Comparison of ENCODE assay signal across 1 cellular context in the genomic region with DNA sequence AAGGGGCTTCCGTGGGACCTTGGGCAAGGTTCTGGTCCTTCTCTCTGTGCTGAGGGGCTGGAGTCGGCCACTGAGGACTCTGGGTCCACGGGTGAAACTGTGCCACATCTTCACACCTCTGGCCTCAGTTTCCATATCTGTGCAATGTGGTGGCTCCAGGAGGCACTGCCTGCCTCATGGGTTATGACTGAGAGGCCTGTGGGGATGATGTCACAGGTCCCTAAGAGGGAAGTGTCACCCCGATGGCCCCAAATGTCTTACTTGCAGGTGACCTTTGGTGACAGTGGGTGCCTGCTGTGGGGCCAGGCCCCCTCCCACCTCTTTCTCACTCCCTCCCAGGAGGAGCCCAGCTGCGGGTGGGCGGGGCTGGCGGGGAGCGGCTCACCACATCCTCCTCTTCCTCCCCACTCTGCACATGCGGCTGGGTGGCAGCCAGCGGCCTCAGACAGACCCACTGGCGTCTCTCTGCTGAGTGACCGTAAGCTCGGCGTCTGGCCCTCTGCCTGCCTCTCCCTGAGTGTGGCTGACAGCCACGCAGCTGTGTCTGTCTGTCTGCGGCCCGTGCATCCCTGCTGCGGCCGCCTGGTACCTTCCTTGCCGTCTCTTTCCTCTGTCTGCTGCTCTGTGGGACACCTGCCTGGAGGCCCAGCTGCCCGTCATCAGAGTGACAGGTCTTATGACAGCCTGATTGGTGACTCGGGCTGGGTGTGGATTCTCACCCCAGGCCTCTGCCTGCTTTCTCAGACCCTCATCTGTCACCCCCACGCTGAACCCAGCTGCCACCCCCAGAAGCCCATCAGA.
TF ChIP-seq lines count a peak whose summit lies in the region.

A gene (plus strand): TSS at position 407 of the 801 bp plus-strand sequence. CDS start 27,898 bp downstream, outside the sequence.

TF ChIP-seq in GM12878, 131 proteins besides CTCF, POLR2A, EP300 and RAD21 (continued from another document and continues in another):
- TF ChIP-seq, protein P1, sequence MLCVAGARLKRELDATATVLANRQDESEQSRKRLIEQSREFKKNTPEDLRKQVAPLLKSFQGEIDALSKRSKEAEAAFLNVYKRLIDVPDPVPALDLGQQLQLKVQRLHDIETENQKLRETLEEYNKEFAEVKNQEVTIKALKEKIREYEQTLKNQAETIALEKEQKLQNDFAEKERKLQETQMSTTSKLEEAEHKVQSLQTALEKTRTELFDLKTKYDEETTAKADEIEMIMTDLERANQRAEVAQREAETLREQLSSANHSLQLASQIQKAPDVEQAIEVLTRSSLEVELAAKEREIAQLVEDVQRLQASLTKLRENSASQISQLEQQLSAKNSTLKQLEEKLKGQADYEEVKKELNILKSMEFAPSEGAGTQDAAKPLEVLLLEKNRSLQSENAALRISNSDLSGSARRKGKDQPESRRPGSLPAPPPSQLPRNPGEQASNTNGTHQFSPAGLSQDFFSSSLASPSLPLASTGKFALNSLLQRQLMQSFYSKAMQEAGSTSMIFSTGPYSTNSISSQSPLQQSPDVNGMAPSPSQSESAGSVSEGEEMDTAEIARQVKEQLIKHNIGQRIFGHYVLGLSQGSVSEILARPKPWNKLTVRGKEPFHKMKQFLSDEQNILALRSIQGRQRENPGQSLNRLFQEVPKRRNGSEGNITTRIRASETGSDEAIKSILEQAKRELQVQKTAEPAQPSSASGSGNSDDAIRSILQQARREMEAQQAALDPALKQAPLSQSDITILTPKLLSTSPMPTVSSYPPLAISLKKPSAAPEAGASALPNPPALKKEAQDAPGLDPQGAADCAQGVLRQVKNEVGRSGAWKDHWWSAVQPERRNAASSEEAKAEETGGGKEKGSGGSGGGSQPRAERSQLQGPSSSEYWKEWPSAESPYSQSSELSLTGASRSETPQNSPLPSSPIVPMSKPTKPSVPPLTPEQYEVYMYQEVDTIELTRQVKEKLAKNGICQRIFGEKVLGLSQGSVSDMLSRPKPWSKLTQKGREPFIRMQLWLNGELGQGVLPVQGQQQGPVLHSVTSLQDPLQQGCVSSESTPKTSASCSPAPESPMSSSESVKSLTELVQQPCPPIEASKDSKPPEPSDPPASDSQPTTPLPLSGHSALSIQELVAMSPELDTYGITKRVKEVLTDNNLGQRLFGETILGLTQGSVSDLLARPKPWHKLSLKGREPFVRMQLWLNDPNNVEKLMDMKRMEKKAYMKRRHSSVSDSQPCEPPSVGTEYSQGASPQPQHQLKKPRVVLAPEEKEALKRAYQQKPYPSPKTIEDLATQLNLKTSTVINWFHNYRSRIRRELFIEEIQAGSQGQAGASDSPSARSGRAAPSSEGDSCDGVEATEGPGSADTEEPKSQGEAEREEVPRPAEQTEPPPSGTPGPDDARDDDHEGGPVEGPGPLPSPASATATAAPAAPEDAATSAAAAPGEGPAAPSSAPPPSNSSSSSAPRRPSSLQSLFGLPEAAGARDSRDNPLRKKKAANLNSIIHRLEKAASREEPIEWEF (IDR thresholded peaks at IDR 0.05; ENCODE audit: insufficient replicate concordance, low read depth, low read length): no peak
- no peak for TF ChIP-seq SIX5 (IDR thresholded peaks at IDR 0.05; ENCODE audit: low read depth, low read length, severe bottlenecking)
- peak; percentile 59; the same call in 1 of the 2 replicates for TF ChIP-seq NR2C1 (IDR thresholded peaks at IDR 0.05)
- TF ChIP-seq MEF2A (IDR thresholded peaks at IDR 0.05; ENCODE audit: insufficient read depth, low read depth, low read length): peak; percentile 69; the same call in 1 of the 2 replicates
- TF ChIP-seq MTA2 (IDR thresholded peaks at IDR 0.05; ENCODE audit: low read depth): peak; percentile 76
- peak; percentile 20 for TF ChIP-seq KLF5 (IDR thresholded peaks at IDR 0.05; ENCODE audit: partially characterized antibody)
- TF ChIP-seq, protein P2, sequence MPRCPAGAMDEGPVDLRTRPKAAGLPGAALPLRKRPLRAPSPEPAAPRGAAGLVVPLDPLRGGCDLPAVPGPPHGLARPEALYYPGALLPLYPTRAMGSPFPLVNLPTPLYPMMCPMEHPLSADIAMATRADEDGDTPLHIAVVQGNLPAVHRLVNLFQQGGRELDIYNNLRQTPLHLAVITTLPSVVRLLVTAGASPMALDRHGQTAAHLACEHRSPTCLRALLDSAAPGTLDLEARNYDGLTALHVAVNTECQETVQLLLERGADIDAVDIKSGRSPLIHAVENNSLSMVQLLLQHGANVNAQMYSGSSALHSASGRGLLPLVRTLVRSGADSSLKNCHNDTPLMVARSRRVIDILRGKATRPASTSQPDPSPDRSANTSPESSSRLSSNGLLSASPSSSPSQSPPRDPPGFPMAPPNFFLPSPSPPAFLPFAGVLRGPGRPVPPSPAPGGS (IDR thresholded peaks at IDR 0.05; ENCODE audit: borderline replicate concordance, insufficient read depth, low read depth, low read length, poor library complexity, severe bottlenecking): peak; percentile 69
- TF ChIP-seq BHLHE40 (IDR thresholded peaks at IDR 0.05; ENCODE audit: borderline replicate concordance in 1 of 2, low read depth in 2 of 2, low read length in 1 of 2): peak; percentile 91 to 97
- TF ChIP-seq RCOR1 (conservative IDR thresholded peaks at IDR 0.05; ENCODE audit: low read depth, low read length): no peak
- TF ChIP-seq SPI1 (IDR thresholded peaks at IDR 0.05; ENCODE audit: borderline replicate concordance, insufficient read depth, low read depth, low read length): peak; percentile 74
- peak; percentile 8 to 75 for TF ChIP-seq EGR1 (IDR thresholded peaks at IDR 0.05; ENCODE audit: borderline replicate concordance in 1 of 2, low read depth in 2 of 2, low read length in 2 of 2)
- TF ChIP-seq, protein P3, sequence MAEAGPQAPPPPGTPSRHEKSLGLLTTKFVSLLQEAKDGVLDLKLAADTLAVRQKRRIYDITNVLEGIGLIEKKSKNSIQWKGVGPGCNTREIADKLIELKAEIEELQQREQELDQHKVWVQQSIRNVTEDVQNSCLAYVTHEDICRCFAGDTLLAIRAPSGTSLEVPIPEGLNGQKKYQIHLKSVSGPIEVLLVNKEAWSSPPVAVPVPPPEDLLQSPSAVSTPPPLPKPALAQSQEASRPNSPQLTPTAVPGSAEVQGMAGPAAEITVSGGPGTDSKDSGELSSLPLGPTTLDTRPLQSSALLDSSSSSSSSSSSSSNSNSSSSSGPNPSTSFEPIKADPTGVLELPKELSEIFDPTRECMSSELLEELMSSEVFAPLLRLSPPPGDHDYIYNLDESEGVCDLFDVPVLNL (IDR thresholded peaks at IDR 0.05; ENCODE audit: low read depth, low read length): no peak
- TF ChIP-seq TARDBP (IDR thresholded peaks at IDR 0.05; ENCODE audit: borderline replicate concordance): 0 out of 2 replicates have a peak, but pooled peaks have one; percentile 41
- TF ChIP-seq SP1 (IDR thresholded peaks at IDR 0.05; ENCODE audit: low read depth, low read length): no peak
- TF ChIP-seq, protein P4, sequence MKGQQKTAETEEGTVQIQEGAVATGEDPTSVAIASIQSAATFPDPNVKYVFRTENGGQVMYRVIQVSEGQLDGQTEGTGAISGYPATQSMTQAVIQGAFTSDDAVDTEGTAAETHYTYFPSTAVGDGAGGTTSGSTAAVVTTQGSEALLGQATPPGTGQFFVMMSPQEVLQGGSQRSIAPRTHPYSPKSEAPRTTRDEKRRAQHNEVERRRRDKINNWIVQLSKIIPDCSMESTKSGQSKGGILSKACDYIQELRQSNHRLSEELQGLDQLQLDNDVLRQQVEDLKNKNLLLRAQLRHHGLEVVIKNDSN (IDR thresholded peaks at IDR 0.05; ENCODE audit: borderline replicate concordance, extremely low read length, insufficient read depth, low read depth, low read length): no peak
- TF ChIP-seq, protein P5, sequence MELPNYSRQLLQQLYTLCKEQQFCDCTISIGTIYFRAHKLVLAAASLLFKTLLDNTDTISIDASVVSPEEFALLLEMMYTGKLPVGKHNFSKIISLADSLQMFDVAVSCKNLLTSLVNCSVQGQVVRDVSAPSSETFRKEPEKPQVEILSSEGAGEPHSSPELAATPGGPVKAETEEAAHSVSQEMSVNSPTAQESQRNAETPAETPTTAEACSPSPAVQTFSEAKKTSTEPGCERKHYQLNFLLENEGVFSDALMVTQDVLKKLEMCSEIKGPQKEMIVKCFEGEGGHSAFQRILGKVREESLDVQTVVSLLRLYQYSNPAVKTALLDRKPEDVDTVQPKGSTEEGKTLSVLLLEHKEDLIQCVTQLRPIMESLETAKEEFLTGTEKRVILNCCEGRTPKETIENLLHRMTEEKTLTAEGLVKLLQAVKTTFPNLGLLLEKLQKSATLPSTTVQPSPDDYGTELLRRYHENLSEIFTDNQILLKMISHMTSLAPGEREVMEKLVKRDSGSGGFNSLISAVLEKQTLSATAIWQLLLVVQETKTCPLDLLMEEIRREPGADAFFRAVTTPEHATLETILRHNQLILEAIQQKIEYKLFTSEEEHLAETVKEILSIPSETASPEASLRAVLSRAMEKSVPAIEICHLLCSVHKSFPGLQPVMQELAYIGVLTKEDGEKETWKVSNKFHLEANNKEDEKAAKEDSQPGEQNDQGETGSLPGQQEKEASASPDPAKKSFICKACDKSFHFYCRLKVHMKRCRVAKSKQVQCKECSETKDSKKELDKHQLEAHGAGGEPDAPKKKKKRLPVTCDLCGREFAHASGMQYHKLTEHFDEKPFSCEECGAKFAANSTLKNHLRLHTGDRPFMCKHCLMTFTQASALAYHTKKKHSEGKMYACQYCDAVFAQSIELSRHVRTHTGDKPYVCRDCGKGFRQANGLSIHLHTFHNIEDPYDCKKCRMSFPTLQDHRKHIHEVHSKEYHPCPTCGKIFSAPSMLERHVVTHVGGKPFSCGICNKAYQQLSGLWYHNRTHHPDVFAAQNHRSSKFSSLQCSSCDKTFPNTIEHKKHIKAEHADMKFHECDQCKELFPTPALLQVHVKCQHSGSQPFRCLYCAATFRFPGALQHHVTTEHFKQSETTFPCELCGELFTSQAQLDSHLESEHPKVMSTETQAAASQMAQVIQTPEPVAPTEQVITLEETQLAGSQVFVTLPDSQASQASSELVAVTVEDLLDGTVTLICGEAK (IDR thresholded peaks at IDR 0.05; ENCODE audit: borderline replicate concordance): no peak
- TF ChIP-seq CBFB (IDR thresholded peaks at IDR 0.05; ENCODE audit: low read depth): peak; percentile 86; the same call in 1 of the 2 replicates
- TF ChIP-seq WRNIP1 (IDR thresholded peaks at IDR 0.05; ENCODE audit: borderline replicate concordance, low read depth, low read length): no peak; the same call in 1 of the 2 replicates
- TF ChIP-seq NR2F1 (conservative IDR thresholded peaks at IDR 0.05): peak; percentile 99
- no peak for TF ChIP-seq KAT2A (conservative IDR thresholded peaks at IDR 0.05; ENCODE audit: control insufficient read depth, low read depth, low read length)
- TF ChIP-seq ZNF207 (IDR thresholded peaks at IDR 0.05; ENCODE audit: borderline replicate concordance): no peak
- peak; percentile 39; the same call in 1 of the 2 replicates for TF ChIP-seq IRF4 (IDR thresholded peaks at IDR 0.05; ENCODE audit: low read depth, low read length)
- no peak for TF ChIP-seq HDAC6 (IDR thresholded peaks at IDR 0.05; ENCODE audit: unreplicated experiment)
- TF ChIP-seq, protein P6, sequence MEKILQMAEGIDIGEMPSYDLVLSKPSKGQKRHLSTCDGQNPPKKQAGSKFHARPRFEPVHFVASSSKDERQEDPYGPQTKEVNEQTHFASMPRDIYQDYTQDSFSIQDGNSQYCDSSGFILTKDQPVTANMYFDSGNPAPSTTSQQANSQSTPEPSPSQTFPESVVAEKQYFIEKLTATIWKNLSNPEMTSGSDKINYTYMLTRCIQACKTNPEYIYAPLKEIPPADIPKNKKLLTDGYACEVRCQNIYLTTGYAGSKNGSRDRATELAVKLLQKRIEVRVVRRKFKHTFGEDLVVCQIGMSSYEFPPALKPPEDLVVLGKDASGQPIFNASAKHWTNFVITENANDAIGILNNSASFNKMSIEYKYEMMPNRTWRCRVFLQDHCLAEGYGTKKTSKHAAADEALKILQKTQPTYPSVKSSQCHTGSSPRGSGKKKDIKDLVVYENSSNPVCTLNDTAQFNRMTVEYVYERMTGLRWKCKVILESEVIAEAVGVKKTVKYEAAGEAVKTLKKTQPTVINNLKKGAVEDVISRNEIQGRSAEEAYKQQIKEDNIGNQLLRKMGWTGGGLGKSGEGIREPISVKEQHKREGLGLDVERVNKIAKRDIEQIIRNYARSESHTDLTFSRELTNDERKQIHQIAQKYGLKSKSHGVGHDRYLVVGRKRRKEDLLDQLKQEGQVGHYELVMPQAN (conservative IDR thresholded peaks at IDR 0.05): peak; percentile 81
- TF ChIP-seq, protein P7, sequence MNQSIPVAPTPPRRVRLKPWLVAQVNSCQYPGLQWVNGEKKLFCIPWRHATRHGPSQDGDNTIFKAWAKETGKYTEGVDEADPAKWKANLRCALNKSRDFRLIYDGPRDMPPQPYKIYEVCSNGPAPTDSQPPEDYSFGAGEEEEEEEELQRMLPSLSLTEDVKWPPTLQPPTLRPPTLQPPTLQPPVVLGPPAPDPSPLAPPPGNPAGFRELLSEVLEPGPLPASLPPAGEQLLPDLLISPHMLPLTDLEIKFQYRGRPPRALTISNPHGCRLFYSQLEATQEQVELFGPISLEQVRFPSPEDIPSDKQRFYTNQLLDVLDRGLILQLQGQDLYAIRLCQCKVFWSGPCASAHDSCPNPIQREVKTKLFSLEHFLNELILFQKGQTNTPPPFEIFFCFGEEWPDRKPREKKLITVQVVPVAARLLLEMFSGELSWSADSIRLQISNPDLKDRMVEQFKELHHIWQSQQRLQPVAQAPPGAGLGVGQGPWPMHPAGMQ (IDR thresholded peaks at IDR 0.05; ENCODE audit: borderline replicate concordance): no peak
- TF ChIP-seq IKZF1 (conservative IDR thresholded peaks at IDR 0.05): peak; percentile 89
- no peak for TF ChIP-seq PML (IDR thresholded peaks at IDR 0.05; ENCODE audit: low read length)
- TF ChIP-seq SMARCA5 (IDR thresholded peaks at IDR 0.05): peak; percentile 84
- TF ChIP-seq, protein P8, sequence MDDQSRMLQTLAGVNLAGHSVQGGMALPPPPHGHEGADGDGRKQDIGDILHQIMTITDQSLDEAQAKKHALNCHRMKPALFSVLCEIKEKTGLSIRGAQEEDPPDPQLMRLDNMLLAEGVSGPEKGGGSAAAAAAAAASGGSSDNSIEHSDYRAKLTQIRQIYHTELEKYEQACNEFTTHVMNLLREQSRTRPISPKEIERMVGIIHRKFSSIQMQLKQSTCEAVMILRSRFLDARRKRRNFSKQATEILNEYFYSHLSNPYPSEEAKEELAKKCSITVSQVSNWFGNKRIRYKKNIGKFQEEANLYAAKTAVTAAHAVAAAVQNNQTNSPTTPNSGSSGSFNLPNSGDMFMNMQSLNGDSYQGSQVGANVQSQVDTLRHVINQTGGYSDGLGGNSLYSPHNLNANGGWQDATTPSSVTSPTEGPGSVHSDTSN (IDR thresholded peaks at IDR 0.05; ENCODE audit: insufficient replicate concordance, low read depth, low read length): peak; percentile 95
- no peak for TF ChIP-seq HCFC1 (IDR thresholded peaks at IDR 0.05; ENCODE audit: low read length)
- TF ChIP-seq, protein P9, sequence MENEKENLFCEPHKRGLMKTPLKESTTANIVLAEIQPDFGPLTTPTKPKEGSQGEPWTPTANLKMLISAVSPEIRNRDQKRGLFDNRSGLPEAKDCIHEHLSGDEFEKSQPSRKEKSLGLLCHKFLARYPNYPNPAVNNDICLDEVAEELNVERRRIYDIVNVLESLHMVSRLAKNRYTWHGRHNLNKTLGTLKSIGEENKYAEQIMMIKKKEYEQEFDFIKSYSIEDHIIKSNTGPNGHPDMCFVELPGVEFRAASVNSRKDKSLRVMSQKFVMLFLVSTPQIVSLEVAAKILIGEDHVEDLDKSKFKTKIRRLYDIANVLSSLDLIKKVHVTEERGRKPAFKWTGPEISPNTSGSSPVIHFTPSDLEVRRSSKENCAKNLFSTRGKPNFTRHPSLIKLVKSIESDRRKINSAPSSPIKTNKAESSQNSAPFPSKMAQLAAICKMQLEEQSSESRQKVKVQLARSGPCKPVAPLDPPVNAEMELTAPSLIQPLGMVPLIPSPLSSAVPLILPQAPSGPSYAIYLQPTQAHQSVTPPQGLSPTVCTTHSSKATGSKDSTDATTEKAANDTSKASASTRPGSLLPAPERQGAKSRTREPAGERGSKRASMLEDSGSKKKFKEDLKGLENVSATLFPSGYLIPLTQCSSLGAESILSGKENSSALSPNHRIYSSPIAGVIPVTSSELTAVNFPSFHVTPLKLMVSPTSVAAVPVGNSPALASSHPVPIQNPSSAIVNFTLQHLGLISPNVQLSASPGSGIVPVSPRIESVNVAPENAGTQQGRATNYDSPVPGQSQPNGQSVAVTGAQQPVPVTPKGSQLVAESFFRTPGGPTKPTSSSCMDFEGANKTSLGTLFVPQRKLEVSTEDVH (IDR thresholded peaks at IDR 0.05; ENCODE audit: low read depth, partially characterized antibody): no peak
